Comparison of ENCODE assay signal across 31 cellular contexts in genomic region chr6:44088827-44089590, GRCh38.
"Had no signal": no experiment of that assay in that cellular context is flagged by ENCODE, and none has a peak within 500 bp of the region (broad histone marks: within the 10 kb centered on the region; RNA-seq: fewer than 3 reads in every experiment).

No MANE protein-coding gene starts in this region.

- ATAC-seq: left colon; left lung; mucosa of descending colon; naive thymus-derived CD4-positive, alpha-beta T cell; natural killer cell treated with Interleukin-12 subunit alpha and Interleukin-12 subunit beta and Interleukin-15 and Interleukin-18, amount 100 ng/mL, for 72 hours; psoas muscle; sciatic nerve; stimulated activated effector memory CD8-positive, alpha-beta T cell treated with anti-CD3 and anti-CD28 coated beads, Interleukin-12 subunit alpha, Interleukin-12 subunit beta, amount 100 ng/mL, for 72 hours; upper lobe of right lung had no signal

- H3K4me3 ChIP-seq: left lung, mucosa of descending colon, psoas muscle, skin epidermis, suprapubic skin, thoracic aorta, tibial artery, upper lobe of right lung had no signal

- FAIRE-seq: keratinocyte, urothelium cell line had no signal

- H3K4me1 ChIP-seq: left lung, parathyroid adenoma, upper lobe of right lung had no signal

- H3K4me1 Mint-ChIP-seq: memory B cell; stimulated activated effector memory CD8-positive, alpha-beta T cell treated with anti-CD3 and anti-CD28 coated beads, Interleukin-12 subunit alpha, Interleukin-12 subunit beta, amount 100 ng/mL, for 72 hours had no signal

- H3K27me3 ChIP-seq: left lung, neutrophil, suprapubic skin, tibial artery, upper lobe of right lung had no signal

- H3K36me3 ChIP-seq: neutrophil, upper lobe of right lung had no signal

- H3K27ac Mint-ChIP-seq: memory B cell; naive thymus-derived CD4-positive, alpha-beta T cell; natural killer cell treated with Interleukin-12 subunit alpha and Interleukin-12 subunit beta and Interleukin-15 and Interleukin-18, amount 100 ng/mL, for 72 hours; stimulated activated effector memory CD8-positive, alpha-beta T cell treated with anti-CD3 and anti-CD28 coated beads, Interleukin-12 subunit alpha, Interleukin-12 subunit beta, amount 100 ng/mL, for 72 hours; stimulated activated naive CD8-positive, alpha-beta T cell treated with anti-CD3 and anti-CD28 coated beads, Interleukin-15, Interleukin-2, amounts not matched to agents 100 ng/mL and 50 ng/mL, for 24 hours had no signal

- DNase-seq: head of caudate nucleus; hippocampal formation; kidney glomerular epithelial cell; left colon; left lung; midbrain; mucosa of descending colon; naive thymus-derived CD4-positive, alpha-beta T cell; occipital lobe; psoas muscle; stimulated activated CD4-positive, alpha-beta T cell treated with anti-CD3 and anti-CD28 coated beads, Interleukin-12 subunit alpha, Interleukin-12 subunit beta, amount 100 ng/mL, for 4 hours; stimulated activated CD4-positive, alpha-beta T cell treated with anti-CD3 and anti-CD28 coated beads, Interleukin-15, amount 100 ng/mL, for 24 hours; stimulated activated CD4-positive, alpha-beta T cell treated with anti-CD3 and anti-CD28 coated beads, Interleukin-2, amount 100 ng/mL, for 24 hours; stimulated activated CD4-positive, alpha-beta T cell treated with anti-CD3 and anti-CD28 coated beads, Interleukin-4, amount 100 ng/mL, for 1 hour; stimulated activated naive CD4-positive, alpha-beta T cell; tibial artery; trophoblast cell; upper lobe of right lung had no signal

- H3K36me3 Mint-ChIP-seq: natural killer cell treated with Interleukin-12 subunit alpha and Interleukin-12 subunit beta and Interleukin-15 and Interleukin-18, amount 100 ng/mL, for 72 hours; stimulated activated effector memory CD8-positive, alpha-beta T cell treated with anti-CD3 and anti-CD28 coated beads, Interleukin-12 subunit alpha, Interleukin-12 subunit beta, amount 100 ng/mL, for 72 hours had no signal

- H3K27me3 Mint-ChIP-seq: memory B cell; naive thymus-derived CD4-positive, alpha-beta T cell; natural killer cell treated with Interleukin-12 subunit alpha and Interleukin-12 subunit beta and Interleukin-15 and Interleukin-18, amount 100 ng/mL, for 72 hours; stimulated activated naive CD8-positive, alpha-beta T cell treated with anti-CD3 and anti-CD28 coated beads, Interleukin-15, Interleukin-2, amounts not matched to agents 100 ng/mL and 50 ng/mL, for 24 hours had no signal

- H3K4me3 Mint-ChIP-seq: memory B cell; naive thymus-derived CD4-positive, alpha-beta T cell; natural killer cell treated with Interleukin-12 subunit alpha and Interleukin-12 subunit beta and Interleukin-15 and Interleukin-18, amount 100 ng/mL, for 72 hours; neural crest cell; stimulated activated effector memory CD8-positive, alpha-beta T cell treated with anti-CD3 and anti-CD28 coated beads, Interleukin-12 subunit alpha, Interleukin-12 subunit beta, amount 100 ng/mL, for 72 hours; stimulated activated naive CD8-positive, alpha-beta T cell treated with anti-CD3 and anti-CD28 coated beads, Interleukin-15, Interleukin-2, amounts not matched to agents 100 ng/mL and 50 ng/mL, for 24 hours had no signal

- H3K27ac ChIP-seq: left lung, neutrophil, parathyroid adenoma, psoas muscle, skin epidermis, suprapubic skin, thoracic aorta, tibial artery, upper lobe of right lung had no signal

- H3K9ac ChIP-seq: parathyroid adenoma had no signal

- H3K9me3 ChIP-seq: left lung, mucosa of descending colon, neutrophil, psoas muscle, suprapubic skin, thoracic aorta, tibial artery, upper lobe of right lung had no signal

- H3K9me3 Mint-ChIP-seq: memory B cell; natural killer cell treated with Interleukin-12 subunit alpha and Interleukin-12 subunit beta and Interleukin-15 and Interleukin-18, amount 100 ng/mL, for 72 hours; neural crest cell; stimulated activated effector memory CD8-positive, alpha-beta T cell treated with anti-CD3 and anti-CD28 coated beads, Interleukin-12 subunit alpha, Interleukin-12 subunit beta, amount 100 ng/mL, for 72 hours; stimulated activated naive CD8-positive, alpha-beta T cell treated with anti-CD3 and anti-CD28 coated beads, Interleukin-15, Interleukin-2, amounts not matched to agents 100 ng/mL and 50 ng/mL, for 24 hours had no signal

- H2AFZ ChIP-seq: parathyroid adenoma had no signal
